3 cellular contexts compared by ENCODE assay signal in genomic region chr2:71461304-71461671, GRCh38.
A peak's percentile ranks its signal among the peaks of the same experiment; 100 is the strongest.
TF ChIP-seq lines count a peak whose summit lies in the region.

No MANE protein-coding gene starts in this region.

TF ChIP-seq in liver, 16 proteins besides CTCF, POLR2A, EP300 and RAD21:
- TF ChIP-seq RXRA (IDR thresholded peaks at IDR 0.05) (peak; percentile 8 to 50), HNF4A (conservative IDR thresholded peaks at IDR 0.05) (peak; percentile 56 to 61), FOXA1 (IDR thresholded peaks at IDR 0.05) (no peak), REST (IDR thresholded peaks at IDR 0.05) (peak; percentile 9), JUND (IDR thresholded peaks at IDR 0.05) (no peak), FOXA2 (IDR thresholded peaks at IDR 0.05) (no peak), SP1 (IDR thresholded peaks at IDR 0.05) (peak; percentile 39), YY1 (IDR thresholded peaks at IDR 0.05) (no peak)

TF ChIP-seq in HepG2, 621 proteins besides CTCF, POLR2A, EP300 and RAD21:
- TF ChIP-seq HINFP (CRISPR knock-in tag; IDR thresholded peaks at IDR 0.05; ENCODE audit: low read depth), result no peak
- no peak for TF ChIP-seq ZNF431 (CRISPR knock-in tag; IDR thresholded peaks at IDR 0.05; ENCODE audit: borderline replicate concordance, low read depth)
- TF ChIP-seq RELA (CRISPR knock-in tag; IDR thresholded peaks at IDR 0.05), result no peak
- no peak for TF ChIP-seq CCDC6 (CRISPR knock-in tag; IDR thresholded peaks at IDR 0.05)
- TF ChIP-seq ZNF205 (CRISPR knock-in tag; IDR thresholded peaks at IDR 0.05), result no peak

TF ChIP-seq in endothelial cell of umbilical vein, 7 proteins besides CTCF, POLR2A, EP300 and RAD21:
- no peak for TF ChIP-seq JUN (IDR thresholded peaks at IDR 0.05; ENCODE audit: borderline replicate concordance, insufficient read depth, insufficient read length, low read depth)
- no peak for TF ChIP-seq FOS (IDR thresholded peaks at IDR 0.05; ENCODE audit: borderline replicate concordance, insufficient read depth, low read length)
- TF ChIP-seq POLR2AphosphoS5 (IDR thresholded peaks at IDR 0.05; ENCODE audit: insufficient read depth, low read depth, low read length), result no peak
- TF ChIP-seq MAX (IDR thresholded peaks at IDR 0.05; ENCODE audit: insufficient read depth, insufficient read length), result no peak
- TF ChIP-seq GATA2 (IDR thresholded peaks at IDR 0.05; ENCODE audit: insufficient read depth, insufficient read length, low read depth, low read length), result no peak
- TF ChIP-seq EZH2 (IDR thresholded peaks at IDR 0.05; ENCODE audit: borderline replicate concordance, low read depth, low read length, severe bottlenecking), result no peak
- no peak for TF ChIP-seq MYC (IDR thresholded peaks at IDR 0.05; ENCODE audit: low read depth, low read length)
